30 cellular contexts compared by ENCODE assay signal in the genomic region with DNA sequence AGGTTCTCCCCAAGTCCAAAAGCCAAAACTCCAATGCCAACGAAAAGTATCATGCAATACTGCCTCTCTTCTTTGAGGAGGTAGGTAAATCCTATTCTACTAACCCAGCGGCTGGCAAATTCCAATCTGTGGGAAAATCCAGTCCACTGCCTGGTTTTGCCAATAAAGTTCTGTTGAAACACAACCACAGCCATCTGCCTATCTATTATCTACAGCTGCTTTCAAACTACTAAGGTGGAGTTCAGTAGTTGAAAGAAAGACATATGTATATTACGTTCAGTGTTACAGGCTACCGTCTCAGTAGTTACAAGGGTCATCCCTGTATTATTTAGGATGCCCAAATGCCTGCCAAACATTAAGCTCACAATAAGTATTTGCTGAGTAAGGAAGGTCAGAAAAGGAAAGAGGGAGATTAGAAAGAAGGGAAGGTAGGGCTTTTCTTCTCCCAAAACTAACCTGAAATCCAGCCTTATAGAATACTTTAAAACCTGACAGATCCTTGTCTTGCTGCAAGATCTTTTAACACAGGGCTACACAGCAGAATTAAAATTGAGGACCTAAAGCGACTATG.
"Had no signal": no experiment of that assay in that cellular context is flagged by ENCODE, and none has a peak within 500 bp of the region (broad histone marks: within the 10 kb centered on the region; RNA-seq: fewer than 3 reads in every experiment).

No MANE protein-coding gene starts in this region.

- H3K27ac ChIP-seq: breast epithelium, dorsolateral prefrontal cortex, esophagus squamous epithelium, gastrocnemius medialis, lower lobe of right lung, neural progenitor cell, stomach, suprapubic skin, upper lobe of left lung had no signal

- H3K27ac Mint-ChIP-seq: activated CD4-positive, alpha-beta memory T cell treated with anti-CD3 and anti-CD28 coated beads for 36 hours; activated naive CD8-positive, alpha-beta T cell treated with anti-CD3 and anti-CD28 coated beads, Interleukin-2, amount 10 ng/mL, durations not matched to agents 7 days and 5 days; neural progenitor cell; stimulated activated memory B cell treated with anti-CD40 and anti-IgM and Interleukin-4, amounts not matched to agents 10 μg/mL and 1 μg/mL and 100 μg/mL, for 72 hours had no signal

- H3K27me3 Mint-ChIP-seq: activated CD4-positive, alpha-beta memory T cell treated with anti-CD3 and anti-CD28 coated beads for 36 hours; activated naive CD8-positive, alpha-beta T cell treated with anti-CD3 and anti-CD28 coated beads, Interleukin-2, amount 10 ng/mL, durations not matched to agents 7 days and 5 days; central memory CD8-positive, alpha-beta T cell; effector memory CD8-positive, alpha-beta T cell; naive thymus-derived CD4-positive, alpha-beta T cell; stimulated activated memory B cell treated with anti-CD40 and anti-IgM and Interleukin-4, amounts not matched to agents 10 μg/mL and 1 μg/mL and 100 μg/mL, for 72 hours had no signal

- H3K9me3 ChIP-seq: breast epithelium, esophagus squamous epithelium, gastrocnemius medialis, lower lobe of right lung, stomach, suprapubic skin, upper lobe of left lung had no signal

- H3K4me3 ChIP-seq: breast epithelium, dorsolateral prefrontal cortex, esophagus squamous epithelium, gastrocnemius medialis, lower lobe of right lung, neural progenitor cell, stomach, suprapubic skin, upper lobe of left lung had no signal

- H3K36me3 Mint-ChIP-seq: activated CD4-positive, alpha-beta memory T cell treated with anti-CD3 and anti-CD28 coated beads for 36 hours; activated naive CD8-positive, alpha-beta T cell treated with anti-CD3 and anti-CD28 coated beads, Interleukin-2, amount 10 ng/mL, durations not matched to agents 7 days and 5 days; neural progenitor cell had no signal

- H3K9me3 Mint-ChIP-seq: activated CD4-positive, alpha-beta memory T cell treated with anti-CD3 and anti-CD28 coated beads for 36 hours; activated naive CD8-positive, alpha-beta T cell treated with anti-CD3 and anti-CD28 coated beads, Interleukin-2, amount 10 ng/mL, durations not matched to agents 7 days and 5 days; central memory CD8-positive, alpha-beta T cell; effector memory CD8-positive, alpha-beta T cell; neural progenitor cell; stimulated activated memory B cell treated with anti-CD40 and anti-IgM and Interleukin-4, amounts not matched to agents 10 μg/mL and 1 μg/mL and 100 μg/mL, for 72 hours had no signal

- H3K36me3 ChIP-seq: breast epithelium, esophagus squamous epithelium, gastrocnemius medialis, lower lobe of right lung, neural progenitor cell, stomach, suprapubic skin, upper lobe of left lung had no signal

- H3K4me3 Mint-ChIP-seq: activated CD4-positive, alpha-beta memory T cell treated with anti-CD3 and anti-CD28 coated beads for 36 hours; activated naive CD8-positive, alpha-beta T cell treated with anti-CD3 and anti-CD28 coated beads, Interleukin-2, amount 10 ng/mL, durations not matched to agents 7 days and 5 days; central memory CD8-positive, alpha-beta T cell; effector memory CD8-positive, alpha-beta T cell; naive thymus-derived CD4-positive, alpha-beta T cell; neural progenitor cell; stimulated activated memory B cell treated with anti-CD40 and anti-IgM and Interleukin-4, amounts not matched to agents 10 μg/mL and 1 μg/mL and 100 μg/mL, for 72 hours had no signal

- H3K27me3 ChIP-seq: breast epithelium, dorsolateral prefrontal cortex, esophagus squamous epithelium, gastrocnemius medialis, neural progenitor cell, stomach, suprapubic skin, upper lobe of left lung had no signal

- ATAC-seq: effector memory CD8-positive, alpha-beta T cell; gastrocnemius medialis; left colon; lower lobe of right lung; naive thymus-derived CD4-positive, alpha-beta T cell; sciatic nerve; stimulated activated memory B cell treated with anti-CD40 and anti-IgM and Interleukin-4, amounts not matched to agents 10 μg/mL and 1 μg/mL and 100 μg/mL, for 72 hours had no signal

- DNase-seq: activated CD4-positive, alpha-beta memory T cell treated with anti-CD3 and anti-CD28 coated beads for 36 hours; activated CD4-positive, alpha-beta T cell treated with anti-CD3 and anti-CD28 coated beads for 4 hours; activated CD4-positive, CD25-positive, alpha-beta regulatory T cell; activated naive CD4-positive, alpha-beta T cell treated with Interleukin-2 at 50 U/mL for 16 hours; activated naive CD8-positive, alpha-beta T cell treated with anti-CD3 and anti-CD28 coated beads, Interleukin-2, amount 10 ng/mL, durations not matched to agents 7 days and 5 days; activated T-cell treated with anti-CD3 and anti-CD28 coated beads, Interleukin-2, amount 50 U/mL, for 48 hours; amniotic stem cell; dorsolateral prefrontal cortex; effector memory CD8-positive, alpha-beta T cell; esophagus squamous epithelium; gastrocnemius medialis; head of caudate nucleus; hypothalamus; islet precursor cell; left colon; lower lobe of right lung; mesendoderm; naive thymus-derived CD4-positive, alpha-beta T cell; posterior cingulate gyrus; small intestine; stimulated activated CD4-positive, alpha-beta T cell treated with anti-CD3 and anti-CD28 coated beads, Interleukin-2, amount 100 ng/mL, for 24 hours; stomach; T1000; upper lobe of left lung had no signal
